Comparison of ENCODE assay signal across 19 cellular contexts in genomic region chr17:67128700-67129099, GRCh38.
"Had no signal": no experiment of that assay in that cellular context is flagged by ENCODE, and none has a peak within 500 bp of the region (broad histone marks: within the 10 kb centered on the region; RNA-seq: fewer than 3 reads in every experiment).

No MANE protein-coding gene starts in this region.

- H3K4me3 Mint-ChIP-seq: immature natural killer cell; naive thymus-derived CD8-positive, alpha-beta T cell; type B pancreatic cell had no signal

- H3K4me1 ChIP-seq: colonic mucosa, esophagus squamous epithelium, gastroesophageal sphincter, suprapubic skin, thyroid gland had no signal

- H3K27ac Mint-ChIP-seq: type B pancreatic cell had no signal

- H3K36me3 ChIP-seq: colonic mucosa had no signal

- H3K27me3 ChIP-seq: colonic mucosa, esophagus squamous epithelium, gastroesophageal sphincter, neutrophil, suprapubic skin, thyroid gland had no signal

- H3K27ac ChIP-seq: colonic mucosa, esophagus squamous epithelium, gastroesophageal sphincter, neutrophil, suprapubic skin, thyroid gland had no signal

- H3K9me3 ChIP-seq: colonic mucosa, esophagus squamous epithelium, gastroesophageal sphincter, neutrophil, suprapubic skin, thyroid gland had no signal

- H3K27me3 Mint-ChIP-seq: naive thymus-derived CD8-positive, alpha-beta T cell; type B pancreatic cell had no signal

- ATAC-seq: gastroesophageal sphincter; left colon; naive thymus-derived CD8-positive, alpha-beta T cell had no signal

- DNase-seq: colonic mucosa; dermis blood vessel endothelial cell; esophagus squamous epithelium; foreskin fibroblast; glutamatergic neuron; immature natural killer cell; kidney; left colon; mesendoderm; naive thymus-derived CD8-positive, alpha-beta T cell; posterior cingulate gyrus; stimulated activated CD4-positive, alpha-beta T cell treated with anti-CD3 and anti-CD28 coated beads, Interleukin-2, amount 100 ng/mL, for 48 hours; stimulated activated naive CD4-positive, alpha-beta T cell treated with Interleukin-2 at 50 U/mL for 16 hours; thyroid gland had no signal

- H3K4me2 ChIP-seq: smooth muscle cell had no signal

- H3K4me3 ChIP-seq: colonic mucosa, esophagus squamous epithelium, gastroesophageal sphincter, smooth muscle cell, suprapubic skin, thyroid gland had no signal

- H3K9me3 Mint-ChIP-seq: immature natural killer cell; naive thymus-derived CD8-positive, alpha-beta T cell; type B pancreatic cell had no signal
